Comparison of ENCODE assay signal across 18 cellular contexts in the genomic region with DNA sequence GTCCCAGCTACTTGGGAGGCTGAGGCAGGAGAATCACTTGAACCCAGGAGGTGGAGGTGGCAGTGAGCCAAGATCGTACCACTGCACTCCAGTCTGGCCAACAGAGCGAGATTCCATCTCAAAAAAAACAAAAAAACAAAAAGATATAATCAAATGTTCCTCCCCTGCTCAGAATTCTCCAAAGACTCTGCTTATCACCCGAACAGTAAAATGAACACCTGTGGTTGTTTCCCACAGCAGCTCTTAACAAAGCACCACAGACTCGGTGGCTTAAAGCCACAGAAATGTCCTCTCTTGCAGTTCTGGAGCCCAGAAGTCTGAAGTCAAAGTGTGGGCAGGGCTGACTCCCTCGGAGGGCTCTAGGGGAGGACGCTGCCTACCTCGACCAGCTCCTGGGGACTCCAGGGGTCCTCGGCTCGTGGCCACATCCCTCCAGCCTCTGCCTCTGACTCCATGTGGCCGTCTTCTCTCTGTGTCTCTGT. TPM values are rescaled to one million over a fixed set of nuclear protein-coding genes. Genes with fewer than 3 reads are reported as not detected.
DNase-seq lines count a peak whose midpoint lies in the region; ATAC-seq and TF ChIP-seq lines count a peak whose summit lies in the region.
"Had no signal": no experiment of that assay in that cellular context is flagged by ENCODE, and none has a peak within 500 bp of the region (broad histone marks: within the 10 kb centered on the region; RNA-seq: fewer than 3 reads in every experiment).

No MANE protein-coding gene starts in this region.

- H3K4me2 ChIP-seq in BLaER1 treated with 17β-estradiol and CSF1 and Interleukin-3, amounts not matched to agents 10 nM and 100 nM = peak overlapping the region; percentile 84 to 99 (median 94); a peak in 21 of 22 replicates
- peak overlapping the region; percentile 81 for H3K4me2 ChIP-seq in DOHH2 (ENCODE audit: low read length)

- no peaks in the 10 kb centered on the region for H3K9me3 ChIP-seq in BLaER1 treated with 17β-estradiol and CSF1 and Interleukin-3, amounts not matched to agents 10 nM and 100 nM (replicated peaks in 1 of 11)
- H3K9me3 ChIP-seq in DOHH2 (ENCODE audit: control insufficient read depth, insufficient read depth, low read length) = no peaks in the 10 kb centered on the region
- H3K9me3 ChIP-seq: esophagus squamous epithelium, heart right ventricle, spleen, stomach had no signal

- no peak for TF ChIP-seq CTCF in DOHH2 (IDR thresholded peaks at IDR 0.05; ENCODE audit: low read depth, low read length, poor library complexity, severe bottlenecking)

- peak overlapping the region; percentile 25 for H3K4me3 Mint-ChIP-seq in T-helper 2 cell treated with Interferon-gamma antibody and Interleukin-4, amounts not matched to agents 5 μg/mL and 100 μg/mL, for 36 hours
- peak overlapping the region in 5 of 8 donors; percentile 32 to 78 (median 58) for H3K4me3 Mint-ChIP-seq in naive B cell
- H3K4me3 Mint-ChIP-seq in effector memory CD8-positive, alpha-beta T cell = no peak overlapping the region

- peaks cover 36% of the 10 kb centered on the region for H3F3A ChIP-seq in DOHH2 (ENCODE audit: control insufficient read depth, insufficient read depth)

- H3K27me3 ChIP-seq in BLaER1 treated with 17β-estradiol and CSF1 and Interleukin-3, amounts not matched to agents 10 nM and 100 nM = no peaks in the 10 kb centered on the region
- H3K27me3 ChIP-seq in DOHH2 (ENCODE audit: control insufficient read depth, low read length) = no peaks in the 10 kb centered on the region
- H3K27me3 ChIP-seq: esophagus squamous epithelium, heart right ventricle had no signal

- H3K9ac ChIP-seq in BLaER1 treated with 17β-estradiol and CSF1 and Interleukin-3, amounts not matched to agents 10 nM and 100 nM = peak overlapping the region in 10 of 11 experiments; percentile 24 to 97 (median 90); a peak in 17 of 22 replicates

- no peak for DNase-seq in T-helper 2 cell treated with Interferon-gamma antibody and Interleukin-4, amounts not matched to agents 5 μg/mL and 100 μg/mL, for 36 hours (ENCODE audit: low spot score)
- DNase-seq in naive B cell (no peak), C1 segment of cervical spinal cord (lab: John Stamatoyannopoulos, UW) (no peak), pons (ENCODE audit: low spot score) (no peak), HCEC 1CT (no peak)
- no peak for DNase-seq in effector memory CD8-positive, alpha-beta T cell
- DNase-seq: activated CD4-positive, alpha-beta T cell treated with anti-CD3 and anti-CD28 coated beads for 48 hours; esophagus squamous epithelium; heart right ventricle; islet precursor cell; mesendoderm; NCI-H774; spleen; stomach had no signal

- H3K79me2 ChIP-seq in DOHH2 (ENCODE audit: control insufficient read depth, low read length) = peaks cover 22% of the 10 kb centered on the region

- peaks cover 0 to 7% (median 1%) of the 10 kb centered on the region in 11 experiments; a peak in 7 of 22 replicates for H3K36me3 ChIP-seq in BLaER1 treated with 17β-estradiol and CSF1 and Interleukin-3, amounts not matched to agents 10 nM and 100 nM
- peaks cover 12% of the 10 kb centered on the region for H3K36me3 ChIP-seq in DOHH2 (ENCODE audit: control insufficient read depth, low read length)
- H3K36me3 ChIP-seq: esophagus squamous epithelium, heart right ventricle, spleen, stomach had no signal

- no peaks in the 10 kb centered on the region for H3K27me3 Mint-ChIP-seq in T-helper 2 cell treated with Interferon-gamma antibody and Interleukin-4, amounts not matched to agents 5 μg/mL and 100 μg/mL, for 36 hours (ENCODE audit: low read depth)
- H3K27me3 Mint-ChIP-seq in naive B cell = no peaks in the 10 kb centered on the region
- H3K27me3 Mint-ChIP-seq in effector memory CD8-positive, alpha-beta T cell = peaks cover 20 to 56% of the 10 kb centered on the region in 2 donors
- H3K27me3 Mint-ChIP-seq: brain; CD4-positive, alpha-beta memory T cell had no signal

- H3K4me1 Mint-ChIP-seq in T-helper 2 cell treated with Interferon-gamma antibody and Interleukin-4, amounts not matched to agents 5 μg/mL and 100 μg/mL, for 36 hours (ENCODE audit: low read depth) = peaks cover 15% of the 10 kb centered on the region
- H3K4me1 Mint-ChIP-seq in naive B cell = peaks cover 41 to 68% (median 62%) of the 10 kb centered on the region in 3 donors
- peaks cover 11 to 18% of the 10 kb centered on the region in 2 donors for H3K4me1 Mint-ChIP-seq in effector memory CD8-positive, alpha-beta T cell (ENCODE audit: low read depth in 2 of 2)

- no peak for ATAC-seq in naive B cell (ENCODE audit: low read depth in 2 of 2)
- ATAC-seq in effector memory CD8-positive, alpha-beta T cell (replicated peaks) = no peak
- ATAC-seq: heart right ventricle had no signal

- H3K36me3 Mint-ChIP-seq in T-helper 2 cell treated with Interferon-gamma antibody and Interleukin-4, amounts not matched to agents 5 μg/mL and 100 μg/mL, for 36 hours (ENCODE audit: low read depth) = no peaks in the 10 kb centered on the region
- H3K36me3 Mint-ChIP-seq in naive B cell = no peaks in the 10 kb centered on the region
- H3K36me3 Mint-ChIP-seq in effector memory CD8-positive, alpha-beta T cell (ENCODE audit: insufficient read depth) = peaks cover 8% of the 10 kb centered on the region
- H3K36me3 Mint-ChIP-seq: brain had no signal

- peak overlapping the region in 10 of 11 experiments; percentile 25 to 100 (median 99); a peak in 19 of 22 replicates for H3K27ac ChIP-seq in BLaER1 treated with 17β-estradiol and CSF1 and Interleukin-3, amounts not matched to agents 10 nM and 100 nM
- H3K27ac ChIP-seq in DOHH2 (ENCODE audit: low read depth, low read length) = peak overlapping the region; percentile 87
- H3K27ac ChIP-seq: esophagus squamous epithelium, spleen, stomach had no signal

- H3K9me3 Mint-ChIP-seq in T-helper 2 cell treated with Interferon-gamma antibody and Interleukin-4, amounts not matched to agents 5 μg/mL and 100 μg/mL, for 36 hours = no peaks in the 10 kb centered on the region
- no peaks in the 10 kb centered on the region for H3K9me3 Mint-ChIP-seq in naive B cell
- H3K9me3 Mint-ChIP-seq in effector memory CD8-positive, alpha-beta T cell = no peaks in the 10 kb centered on the region
- H3K9me3 Mint-ChIP-seq: brain had no signal

- peak overlapping the region in 7 of 10 experiments; percentile 54 to 66 (median 59); a peak in 12 of 20 replicates for H3K4me3 ChIP-seq in BLaER1 treated with 17β-estradiol and CSF1 and Interleukin-3, amounts not matched to agents 10 nM and 100 nM
- peak overlapping the region; percentile 56 for H3K4me3 ChIP-seq in DOHH2 (ENCODE audit: low read length)
- H3K4me3 ChIP-seq: esophagus squamous epithelium, heart right ventricle, spleen, stomach had no signal

- H3K27ac Mint-ChIP-seq in T-helper 2 cell treated with Interferon-gamma antibody and Interleukin-4, amounts not matched to agents 5 μg/mL and 100 μg/mL, for 36 hours = peak overlapping the region; percentile 24
- peak overlapping the region; percentile 44 to 92 (median 73) for H3K27ac Mint-ChIP-seq in naive B cell
- H3K27ac Mint-ChIP-seq in effector memory CD8-positive, alpha-beta T cell = no peak overlapping the region

- peaks cover 0 to 8% (median 8%) of the 10 kb centered on the region in 11 experiments; a peak in 19 of 22 replicates for H4K20me1 ChIP-seq in BLaER1 treated with 17β-estradiol and CSF1 and Interleukin-3, amounts not matched to agents 10 nM and 100 nM
- H4K20me1 ChIP-seq in DOHH2 (ENCODE audit: control insufficient read depth, insufficient read depth, low read depth, low read length) = peaks cover 6% of the 10 kb centered on the region; the same call in 1 of the 2 replicates

- peaks cover 60 to 89% (median 87%) of the 10 kb centered on the region in 10 experiments for H3K4me1 ChIP-seq in BLaER1 treated with 17β-estradiol and CSF1 and Interleukin-3, amounts not matched to agents 10 nM and 100 nM
- peaks cover 83% of the 10 kb centered on the region for H3K4me1 ChIP-seq in DOHH2 (ENCODE audit: control insufficient read depth, low read length)

- no peaks in the 10 kb centered on the region for H3K9me2 ChIP-seq in DOHH2 (replicated peaks; ENCODE audit: control insufficient read depth, low read length)

RNA-seq across cellular contexts. Expression of gene INTS1, which starts 4.1 kb away (rescaled TPM):
- polyA plus RNA-seq in naive B cell (ENCODE audit: low read depth in 6 of 6) = 10 to 100 TPM in 5 of 6 donors, 1 to 10 TPM in 1; 3.0 to 26.7 (median 11.7) TPM

RNA-seq across cellular contexts. Expression of gene MAFK, which starts 22.2 kb away (rescaled TPM):
- polyA plus RNA-seq in naive B cell (ENCODE audit: low read depth in 6 of 6) = 1 to 10 TPM in 1 of 6 donors, under 1 TPM in 5; 0.36 to 1.2 (median 0.66) TPM

RNA-seq across cellular contexts. Expression of gene TMEM184A, which starts 47.7 kb away (rescaled TPM):
- polyA plus RNA-seq in naive B cell (ENCODE audit: low read depth in 6 of 6) = under 1 TPM in 1 of 6 donors, not detected in 5; 0.16 TPM
- polyA plus RNA-seq: CD4-positive, alpha-beta memory T cell had no signal

RNA-seq across cellular contexts. Expression of gene MICALL2, which starts 49.0 kb away (rescaled TPM):
- polyA plus RNA-seq in naive B cell (ENCODE audit: low read depth in 6 of 6) = not detected

Comparison
In these comparisons a context has a peak if more than half of its experiments do, and no peak if none do; other contexts are left out.
1. H3K27ac Mint-ChIP-seq: peak in T-helper 2 cell treated with Interferon-gamma antibody and Interleukin-4, amounts not matched to agents 5 μg/mL and 100 μg/mL, for 36 hours (single experiment) and naive B cell (6 of 6); none in effector memory CD8-positive, alpha-beta T cell (0 of 2).
2. H3K4me3 Mint-ChIP-seq: peak in T-helper 2 cell treated with Interferon-gamma antibody and Interleukin-4, amounts not matched to agents 5 μg/mL and 100 μg/mL, for 36 hours (single experiment) and naive B cell (5 of 8); none in effector memory CD8-positive, alpha-beta T cell (0 of 2).